21 cellular contexts compared by ENCODE assay signal in genomic region chr6:24702720-24703282, GRCh38. TPM values are rescaled to one million over a fixed set of nuclear protein-coding genes. Genes with fewer than 3 reads are reported as not detected.
DNase-seq lines count a peak whose midpoint lies in the region; ATAC-seq, FAIRE-seq and TF ChIP-seq lines count a peak whose summit lies in the region.
"Had no signal": no experiment of that assay in that cellular context is flagged by ENCODE, and none has a peak within 500 bp of the region (broad histone marks: within the 10 kb centered on the region; RNA-seq: fewer than 3 reads in every experiment).

No MANE protein-coding gene starts in this region.

- no peak overlapping the region for H4K5ac ChIP-seq in H9 (ENCODE audit: insufficient read length, low read depth, low read length)

- H3K79me2 ChIP-seq in H9 (ENCODE audit: insufficient read depth, low read length) (no peaks in the 10 kb centered on the region), K562 (ENCODE audit: control insufficient read depth, insufficient read depth, low read length) (no peaks in the 10 kb centered on the region), neural progenitor cell (ENCODE audit: low read depth) (no peaks in the 10 kb centered on the region)

- H2BK15ac ChIP-seq in H9 (ENCODE audit: low read depth, low read length), result no peak overlapping the region

- no peak for ATAC-seq in activated CD8-positive, alpha-beta memory T cell treated with anti-CD3 and anti-CD28 coated beads, Interleukin-2, amount 10 ng/mL, durations not matched to agents 7 days and 5 days
- ATAC-seq in K562, result peak; percentile 42
- ATAC-seq in HG03457 (IDR thresholded peaks at IDR 0.05; ENCODE audit: unreplicated experiment), result no peak
- ATAC-seq: pancreas had no signal

- H3K23ac ChIP-seq in H9 (ENCODE audit: insufficient read length, low read depth, low read length), result no peak overlapping the region

- H2AK5ac ChIP-seq in H9 (ENCODE audit: insufficient read length, low read length), result no peak overlapping the region

- H3K36me3 ChIP-seq in K562 (ENCODE audit: control insufficient read depth, insufficient read depth, low read length) (peaks cover 84% of the 10 kb centered on the region), neural progenitor cell (peaks cover 24% of the 10 kb centered on the region)

- no peaks in the 10 kb centered on the region for H3K9me3 ChIP-seq in H9 (ENCODE audit: control insufficient read depth, low read depth, low read length)
- no peaks in the 10 kb centered on the region for H3K9me3 ChIP-seq in K562 (replicated peaks; ENCODE audit: control insufficient read depth, insufficient read depth, low read depth, low read length)
- no peaks in the 10 kb centered on the region for H3K9me3 ChIP-seq in neural progenitor cell (ENCODE audit: low read depth)
- H3K9me3 ChIP-seq: pancreas had no signal

- no peak for TF ChIP-seq RAD21 in K562 (CRISPR knock-in tag; conservative IDR thresholded peaks at IDR 0.05 in 1 of 2, IDR thresholded peaks at IDR 0.05 in 1 of 2)

- H2BK12ac ChIP-seq in H9 (ENCODE audit: insufficient read length, low read depth, low read length), result no peak overlapping the region

- no peaks in the 10 kb centered on the region for H3K9me3 Mint-ChIP-seq in activated CD8-positive, alpha-beta memory T cell treated with anti-CD3 and anti-CD28 coated beads, Interleukin-2, amount 10 ng/mL, durations not matched to agents 7 days and 5 days (ENCODE audit: low read depth)
- H3K9me3 Mint-ChIP-seq in H9 (no peaks in the 10 kb centered on the region), neural progenitor cell (no peaks in the 10 kb centered on the region)
- H3K9me3 Mint-ChIP-seq: brain had no signal

- POLR2A ChIA-PET in K562 (lab: Yijun Ruan, JAX), result interaction anchor here (0.6 to 4.6 kb wide), 9 partner anchors 10 to 143 kb away, joined by 3 to 31 read pairs (median 3); partner anchors contain the start of genes ACOT13, C6orf62 and TDP2

- no peak overlapping the region for H3T11ph ChIP-seq in H9 (ENCODE audit: low read length)

- H3K27ac ChIP-seq in H9 (ENCODE audit: insufficient read length, low read depth, low read length), result no peak overlapping the region
- H3K27ac ChIP-seq in K562 (ENCODE audit: extremely low read depth, low read depth, low read length), result no peak overlapping the region
- H3K27ac ChIP-seq in neural progenitor cell, result peak overlapping the region; percentile 13
- H3K27ac ChIP-seq: pancreas had no signal

- H3K56ac ChIP-seq in H9 (ENCODE audit: insufficient read length, low read depth, low read length), result no peak overlapping the region

- no CpG with 5 or more reads among the region's 4 CpGs for WGBS in H9 (ENCODE audit: extremely low coverage, insufficient read length, low lambda C conversion rate)
- WGBS in K562 (ENCODE audit: insufficient coverage, low coverage, missing lambda C conversion rate), result 86% methylated on average over 4 of the region's 4 CpGs

- H2BK120ac ChIP-seq in H9 (ENCODE audit: low read depth, low read length, poor library complexity, severe bottlenecking), result no peak overlapping the region

- no peaks in the 10 kb centered on the region for H3K23me2 ChIP-seq in H9 (ENCODE audit: insufficient read length, low read depth, low read length, poor library complexity, severe bottlenecking)

- no peak for DNase-seq in activated CD8-positive, alpha-beta memory T cell treated with anti-CD3 and anti-CD28 coated beads, Interleukin-2, amount 10 ng/mL, durations not matched to agents 7 days and 5 days
- DNase-seq in activated CD8-positive, alpha-beta memory T cell treated with anti-CD3 and anti-CD28 coated beads, Interleukin-2, amount 50 U/mL, for 4 hours, result no peak
- no peak for DNase-seq in H9
- DNase-seq in K562 (ENCODE audit: extremely low read depth in 1 of 4, low spot score in 3 of 4), result no peak
- no peak for DNase-seq in neural progenitor cell (ENCODE audit: low spot score)
- DNase-seq in urothelium cell line (ENCODE audit: low spot score), result no peak
- no peak for DNase-seq in iPS-NIHi7 (ENCODE audit: extremely low spot score)
- DNase-seq: activated CD4-positive, alpha-beta T cell treated with anti-CD3 and anti-CD28 coated beads for 48 hours; effector CD4-positive, alpha-beta T cell; KG1; kidney glomerular epithelial cell; NCI-H1092 treated with DMSO at 0.1 percent for 48 hours; NCI-H2171 treated with DMSO at 0.1 percent for 48 hours; NCI-H82; pancreas had no signal

- no peaks in the 10 kb centered on the region for H3K27me3 ChIP-seq in H9 (ENCODE audit: insufficient read depth, low read length)
- H3K27me3 ChIP-seq in K562 (ENCODE audit: control insufficient read depth in 2 of 2, insufficient read depth in 2 of 2, low read length in 2 of 2), result no peaks in the 10 kb centered on the region
- H3K27me3 ChIP-seq in neural progenitor cell, result no peaks in the 10 kb centered on the region
- H3K27me3 ChIP-seq: pancreas had no signal

- peak; percentile 32 for TF ChIP-seq POLR2A in K562 (conservative IDR thresholded peaks at IDR 0.05)

- no peak for TF ChIP-seq EP300 in K562 (IDR thresholded peaks at IDR 0.05; ENCODE audit: low read length)

- no peaks in the 10 kb centered on the region for H3K27me3 Mint-ChIP-seq in activated CD8-positive, alpha-beta memory T cell treated with anti-CD3 and anti-CD28 coated beads, Interleukin-2, amount 10 ng/mL, durations not matched to agents 7 days and 5 days
- no peaks in the 10 kb centered on the region for H3K27me3 Mint-ChIP-seq in H9 (ENCODE audit: low read depth)
- no peaks in the 10 kb centered on the region for H3K27me3 Mint-ChIP-seq in neural progenitor cell (ENCODE audit: insufficient read depth, low read depth)

- TF ChIP-seq CTCF in H9 (conservative IDR thresholded peaks at IDR 0.05) (no peak), K562 (IDR thresholded peaks at IDR 0.05 in 2 of 3, conservative IDR thresholded peaks at IDR 0.05 in 1 of 3; ENCODE audit: insufficient read depth in 2 of 3, low read depth in 1 of 3, low read length in 3 of 3) (no peak), neural progenitor cell (IDR thresholded peaks at IDR 0.05) (no peak)

- no peak overlapping the region for H2BK5ac ChIP-seq in H9 (ENCODE audit: insufficient read length, low read length)

- peak overlapping the region; percentile 52 for H3K27ac Mint-ChIP-seq in activated CD8-positive, alpha-beta memory T cell treated with anti-CD3 and anti-CD28 coated beads, Interleukin-2, amount 10 ng/mL, durations not matched to agents 7 days and 5 days
- H3K27ac Mint-ChIP-seq in H9, result peak overlapping the region in 2 of 3 experiments; percentile 53 to 96; a peak in 4 of 7 replicates
- H3K27ac Mint-ChIP-seq in neural progenitor cell, result peak overlapping the region; percentile 46

- H3K79me1 ChIP-seq in H9 (ENCODE audit: insufficient read depth, low read depth, low read length, poor library complexity, severe bottlenecking), result no peaks in the 10 kb centered on the region

- H4K20me1 ChIP-seq in H9 (ENCODE audit: control insufficient read depth, insufficient read depth, insufficient read length) (no peaks in the 10 kb centered on the region), K562 (replicated peaks; ENCODE audit: control insufficient read depth, insufficient read depth, low read length) (0 out of 2 replicates have a peak, but pooled peaks cover 3% of the 10 kb centered on the region), neural progenitor cell (ENCODE audit: low read depth) (peaks cover 6% of the 10 kb centered on the region)

- H3K4me3 ChIP-seq in K562 (no peak overlapping the region), neural progenitor cell (no peak overlapping the region)
- H3K4me3 ChIP-seq: pancreas had no signal

- BruUV-seq in K562 (replicated peaks; lab: Mats Ljungman, UMichigan), result no TSS peak

- intact Hi-C loops in K562 (cut with micrococcal nuclease), result no loop called here

- no peak overlapping the region for H3K18ac ChIP-seq in H9 (ENCODE audit: insufficient read length, low read depth, low read length)

- no peak overlapping the region for H3K4me3 Mint-ChIP-seq in activated CD8-positive, alpha-beta memory T cell treated with anti-CD3 and anti-CD28 coated beads, Interleukin-2, amount 10 ng/mL, durations not matched to agents 7 days and 5 days
- H3K4me3 Mint-ChIP-seq in H9 (no peak overlapping the region), neural progenitor cell (no peak overlapping the region)
- H3K4me3 Mint-ChIP-seq: brain had no signal

- no peak overlapping the region for H3K4me2 ChIP-seq in H9 (ENCODE audit: insufficient read depth, insufficient read length, low read length)
- no peak overlapping the region for H3K4me2 ChIP-seq in K562 (ENCODE audit: insufficient read depth, low read length)
- H3K4me2 ChIP-seq in neural progenitor cell, result no peak overlapping the region

- H3K4me1 Mint-ChIP-seq in activated CD8-positive, alpha-beta memory T cell treated with anti-CD3 and anti-CD28 coated beads, Interleukin-2, amount 10 ng/mL, durations not matched to agents 7 days and 5 days, result peaks cover 20% of the 10 kb centered on the region
- H3K4me1 Mint-ChIP-seq in H9 (no peaks in the 10 kb centered on the region), neural progenitor cell (no peaks in the 10 kb centered on the region)
- H3K4me1 Mint-ChIP-seq: brain had no signal

- in situ Hi-C loops in K562 (cut with MboI), result no loop called here

- no peak overlapping the region for H4K91ac ChIP-seq in H9 (ENCODE audit: insufficient read length, low read depth, low read length)

- H3K9ac ChIP-seq in H9 (ENCODE audit: extremely low read depth, insufficient read length, low read length) (no peak overlapping the region), K562 (ENCODE audit: insufficient read depth in 1 of 2, low read depth in 2 of 2, low read length in 2 of 2) (no peak overlapping the region), neural progenitor cell (no peak overlapping the region)

- H3K4me1 ChIP-seq in H9 (ENCODE audit: insufficient read depth, low read length) (no peaks in the 10 kb centered on the region), K562 (replicated peaks in 1 of 2; ENCODE audit: control insufficient read depth in 2 of 2, insufficient read depth in 2 of 2, low read length in 2 of 2) (no peaks in the 10 kb centered on the region), neural progenitor cell (no peaks in the 10 kb centered on the region)

- CTCF ChIA-PET in activated CD8-positive, alpha-beta memory T cell treated with anti-CD3 and anti-CD28 coated beads, Interleukin-2, amount 10 ng/mL, durations not matched to agents 7 days and 5 days (lab: Charles Lee), result interaction anchor here (0.8 to 2.8 kb wide), 6 partner anchors 11 to 123 kb away, joined by 3 to 15 read pairs (median 4); no protein-coding TSS in a partner anchor
- CTCF ChIA-PET in K562 (lab: Yijun Ruan, JAX; ENCODE audit: low intra/inter-chr PET ratio), result no interaction called here

- H3K4ac ChIP-seq in H9 (ENCODE audit: low read depth, low read length), result no peak overlapping the region

- H3K14ac ChIP-seq in H9 (ENCODE audit: insufficient read depth, low read length), result no peak overlapping the region

- no peak for FAIRE-seq in K562 (lab: Jason Lieb, UNC)
- FAIRE-seq in urothelium cell line (lab: Jason Lieb, UNC), result no peak
- FAIRE-seq: D721Med, pancreas had no signal

- peaks cover 39% of the 10 kb centered on the region for H3F3A ChIP-seq in neural progenitor cell (ENCODE audit: low read depth)

- H4K8ac ChIP-seq in H9 (replicated peaks; ENCODE audit: insufficient read length, low read depth, low read length), result no peak overlapping the region

- H2BK20ac ChIP-seq in H9 (ENCODE audit: low read depth, low read length, poor library complexity, severe bottlenecking), result no peak overlapping the region

- H2AFZ ChIP-seq in H9 (ENCODE audit: low read length), result no peak overlapping the region
- H2AFZ ChIP-seq in K562 (ENCODE audit: low read depth, low read length), result no peak overlapping the region
- H2AFZ ChIP-seq in neural progenitor cell (replicated peaks), result no peak overlapping the region

- peaks cover 48% of the 10 kb centered on the region for H3K36me3 Mint-ChIP-seq in activated CD8-positive, alpha-beta memory T cell treated with anti-CD3 and anti-CD28 coated beads, Interleukin-2, amount 10 ng/mL, durations not matched to agents 7 days and 5 days
- peaks cover 35 to 73% (median 68%) of the 10 kb centered on the region in 3 experiments for H3K36me3 Mint-ChIP-seq in H9 (ENCODE audit: insufficient read depth in 1 of 3, low read depth in 3 of 3)
- peaks cover 33% of the 10 kb centered on the region for H3K36me3 Mint-ChIP-seq in neural progenitor cell

- no peaks in the 10 kb centered on the region for H3K9me1 ChIP-seq in K562 (ENCODE audit: control insufficient read depth, insufficient read depth, low read length)

RNA-seq across cellular contexts. Expression of gene C6orf62, which starts 16.2 kb away (rescaled TPM):
- total RNA-seq in activated CD8-positive, alpha-beta memory T cell treated with anti-CD3 and anti-CD28 coated beads, Interleukin-2, amount 10 ng/mL, durations not matched to agents 7 days and 5 days, result 100 to 1,000 TPM; 141 to 148 TPM
- total RNA-seq in H9 (2021) (125 TPM in 2 replicates), K562 (2014; rRNA removed) (48.5 and 52.9 TPM in 2 replicates), K562 (2014; rRNA removed; fragmentation: Illumina TruSeq; extraction: Trizol) (110 and 124 TPM in 2 replicates), K562 (2015; rRNA removed; fragmentation: Illumina TruSeq; extraction: Trizol) (111 and 113 TPM in 2 replicates), K562 (2021) (113 and 117 TPM in 2 replicates), neural progenitor cell (ENCODE audit: low replicate concordance) (71.5 and 82.3 TPM in 2 replicates)
- 43.5 and 83.8 TPM in 2 replicates for total RNA-seq in K562 (2011; cell fraction: chromatin; rRNA removed; ENCODE audit: low replicate concordance)
- 36.7 and 38.0 TPM in 2 replicates for total RNA-seq in K562 (2011; cell fraction: nucleolus; rRNA removed)
- total RNA-seq in K562 (2011; cell fraction: nucleoplasm; rRNA removed), result 66.0 and 93.1 TPM in 2 replicates
- polyA plus RNA-seq in K562 (2011; rRNA removed) (76.7 and 105 TPM in 2 replicates), K562 (2014; fragmentation: Illumina TruSeq; extraction: Trizol) (86.2 and 111 TPM in 2 replicates), K562 (2014; fragmentation: Nextera tagmentation; extraction: Ambion mirVana) (100 to 1,000 TPM; 355 to 579 TPM), K562 (2014; rRNA removed) (56.8 and 65.6 TPM in 2 replicates)
- 37.7 and 38.4 TPM in 2 replicates for polyA plus RNA-seq in K562 (2011; cell fraction: cytosol; rRNA removed)
- polyA plus RNA-seq in K562 (2011; cell fraction: nucleus; rRNA removed), result 55.2 and 65.3 TPM in 2 replicates
- 55.2 and 66.1 TPM in 2 replicates for polyA plus RNA-seq in K562 (2012)
- polyA minus RNA-seq in K562 (2011; rRNA and poly(A)+ RNA removed), result 117 and 150 TPM in 2 replicates
- 41.9 and 92.5 TPM in 2 replicates for polyA minus RNA-seq in K562 (2011; cell fraction: cytosol; rRNA and poly(A)+ RNA removed)
- 37.2 and 54.4 TPM in 2 replicates for polyA minus RNA-seq in K562 (2011; cell fraction: nucleus; rRNA and poly(A)+ RNA removed)

RNA-seq across cellular contexts. Expression of gene ACOT13, which starts 35.9 kb away (rescaled TPM):
- 10 to 100 TPM; 21.8 to 25.6 TPM for total RNA-seq in activated CD8-positive, alpha-beta memory T cell treated with anti-CD3 and anti-CD28 coated beads, Interleukin-2, amount 10 ng/mL, durations not matched to agents 7 days and 5 days
- total RNA-seq in H9 (2021) (38.0 and 40.4 TPM in 2 replicates), K562 (2014; rRNA removed) (14.1 and 20.9 TPM in 2 replicates), K562 (2014; rRNA removed; fragmentation: Illumina TruSeq; extraction: Trizol) (65.7 and 75.7 TPM in 2 replicates), K562 (2015; rRNA removed; fragmentation: Illumina TruSeq; extraction: Trizol) (46.3 and 49.2 TPM in 2 replicates), K562 (2021) (57.9 and 58.1 TPM in 2 replicates), neural progenitor cell (ENCODE audit: low replicate concordance) (9.6 and 12.0 TPM in 2 replicates)
- total RNA-seq in K562 (2011; cell fraction: chromatin; rRNA removed; ENCODE audit: low replicate concordance), result 4.4 and 16.0 TPM in 2 replicates
- 4.3 TPM in 2 replicates for total RNA-seq in K562 (2011; cell fraction: nucleolus; rRNA removed)
- total RNA-seq in K562 (2011; cell fraction: nucleoplasm; rRNA removed), result 6.1 and 11.8 TPM in 2 replicates
- polyA plus RNA-seq in K562 (2011; rRNA removed) (99.7 and 129 TPM in 2 replicates), K562 (2014; fragmentation: Illumina TruSeq; extraction: Trizol) (72.2 and 82.8 TPM in 2 replicates), K562 (2014; fragmentation: Nextera tagmentation; extraction: Ambion mirVana) (100 to 1,000 TPM; 106 to 127 TPM), K562 (2014; rRNA removed) (37.6 and 40.4 TPM in 2 replicates)
- 24.7 and 40.8 TPM in 2 replicates for polyA plus RNA-seq in K562 (2011; cell fraction: cytosol; rRNA removed)
- 11.4 and 19.8 TPM in 2 replicates for polyA plus RNA-seq in K562 (2011; cell fraction: nucleus; rRNA removed)
- 54.7 and 56.0 TPM in 2 replicates for polyA plus RNA-seq in K562 (2012)
- 48.9 and 54.5 TPM in 2 replicates for polyA minus RNA-seq in K562 (2011; rRNA and poly(A)+ RNA removed)
- polyA minus RNA-seq in K562 (2011; cell fraction: cytosol; rRNA and poly(A)+ RNA removed), result 13.7 and 18.1 TPM in 2 replicates
- polyA minus RNA-seq in K562 (2011; cell fraction: nucleus; rRNA and poly(A)+ RNA removed), result 3.6 and 6.2 TPM in 2 replicates

RNA-seq across cellular contexts. Expression of gene TDP2, which starts 36.1 kb away (rescaled TPM):
- total RNA-seq in activated CD8-positive, alpha-beta memory T cell treated with anti-CD3 and anti-CD28 coated beads, Interleukin-2, amount 10 ng/mL, durations not matched to agents 7 days and 5 days, result 10 to 100 TPM; 40.5 to 45.7 TPM
- total RNA-seq in H9 (2021), result 54.7 and 55.6 TPM in 2 replicates
- 36.5 and 52.5 TPM in 2 replicates for total RNA-seq in K562 (2011; cell fraction: chromatin; rRNA removed; ENCODE audit: low replicate concordance)
- 30.2 and 34.3 TPM in 2 replicates for total RNA-seq in K562 (2011; cell fraction: nucleolus; rRNA removed)
- total RNA-seq in K562 (2011; cell fraction: nucleoplasm; rRNA removed), result 41.6 and 42.5 TPM in 2 replicates
- total RNA-seq in K562 (2014; rRNA removed), result 29.0 and 46.5 TPM in 2 replicates
- 31.8 and 32.9 TPM in 2 replicates for total RNA-seq in K562 (2014; rRNA removed; fragmentation: Illumina TruSeq; extraction: Trizol)
- 27.3 and 28.6 TPM in 2 replicates for total RNA-seq in K562 (2015; rRNA removed; fragmentation: Illumina TruSeq; extraction: Trizol)
- total RNA-seq in K562 (2021), result 37.9 and 38.2 TPM in 2 replicates
- 41.3 and 60.1 TPM in 2 replicates for polyA plus RNA-seq in K562 (2011; rRNA removed)
- polyA plus RNA-seq in K562 (2011; cell fraction: cytosol; rRNA removed), result 10.1 and 18.1 TPM in 2 replicates
- 28.7 and 29.2 TPM in 2 replicates for polyA plus RNA-seq in K562 (2011; cell fraction: nucleus; rRNA removed)
- polyA plus RNA-seq in K562 (2012), result 43.5 and 47.6 TPM in 2 replicates
- 53.6 and 56.8 TPM in 2 replicates for polyA plus RNA-seq in K562 (2014; fragmentation: Illumina TruSeq; extraction: Trizol)
- polyA plus RNA-seq in K562 (2014; fragmentation: Nextera tagmentation; extraction: Ambion mirVana), result 10 to 100 TPM; 27.7 to 28.7 TPM
- polyA plus RNA-seq in K562 (2014; rRNA removed), result 53.0 and 56.5 TPM in 2 replicates
- 29.1 and 37.8 TPM in 2 replicates for polyA minus RNA-seq in K562 (2011; rRNA and poly(A)+ RNA removed)
- polyA minus RNA-seq in K562 (2011; cell fraction: cytosol; rRNA and poly(A)+ RNA removed), result 12.4 and 13.6 TPM in 2 replicates
- 31.9 and 71.3 TPM in 2 replicates for polyA minus RNA-seq in K562 (2011; cell fraction: nucleus; rRNA and poly(A)+ RNA removed)
- 31.8 and 49.9 TPM in 2 replicates for total RNA-seq in neural progenitor cell (ENCODE audit: low replicate concordance)

RNA-seq across cellular contexts. Expression of gene KIAA0319, which starts 56.8 kb away (rescaled TPM):
- total RNA-seq in activated CD8-positive, alpha-beta memory T cell treated with anti-CD3 and anti-CD28 coated beads, Interleukin-2, amount 10 ng/mL, durations not matched to agents 7 days and 5 days, result under 1 TPM in 1 of 2 experiments, not detected in 1; 0.06 TPM
- total RNA-seq in H9 (2021) (0.28 and 0.31 TPM in 2 replicates), K562 (2014; rRNA removed) (not detected in 2 replicates), K562 (2014; rRNA removed; fragmentation: Illumina TruSeq; extraction: Trizol) (not detected in 2 replicates), K562 (2015; rRNA removed; fragmentation: Illumina TruSeq; extraction: Trizol) (not detected in 2 replicates), K562 (2021) (not detected in 2 replicates), neural progenitor cell (ENCODE audit: low replicate concordance) (0.12 and 0.34 TPM in 2 replicates)
- not detected in 2 replicates for total RNA-seq in K562 (2011; cell fraction: chromatin; rRNA removed; ENCODE audit: low replicate concordance)
- total RNA-seq in K562 (2011; cell fraction: nucleolus; rRNA removed), result not detected in 2 replicates
- total RNA-seq in K562 (2011; cell fraction: nucleoplasm; rRNA removed), result not detected in 2 replicates
- polyA plus RNA-seq in K562 (2011; rRNA removed) (not detected in 2 replicates), K562 (2014; fragmentation: Illumina TruSeq; extraction: Trizol) (0.01 TPM in 1 of 2 replicates, not detected in the other), K562 (2014; fragmentation: Nextera tagmentation; extraction: Ambion mirVana) (not detected), K562 (2014; rRNA removed) (0.03 TPM in 1 of 2 replicates, not detected in the other)
- not detected in 2 replicates for polyA plus RNA-seq in K562 (2011; cell fraction: cytosol; rRNA removed)
- polyA plus RNA-seq in K562 (2011; cell fraction: nucleus; rRNA removed), result not detected in 2 replicates
- 0.01 TPM in 2 replicates for polyA plus RNA-seq in K562 (2012)
- polyA minus RNA-seq in K562 (2011; rRNA and poly(A)+ RNA removed), result not detected in 2 replicates
- not detected in 2 replicates for polyA minus RNA-seq in K562 (2011; cell fraction: cytosol; rRNA and poly(A)+ RNA removed)
- not detected in 2 replicates for polyA minus RNA-seq in K562 (2011; cell fraction: nucleus; rRNA and poly(A)+ RNA removed)
- total RNA-seq: RPMI7951; skeletal muscle tissue; T-helper 2 cell treated with Interferon-gamma antibody and Interleukin-4, amounts not matched to agents 100 ng/mL and 5 ng/mL, for 36 hours had no signal
